2 cellular contexts compared by ENCODE assay signal in genomic region chr16:88344411-88345030, GRCh38.
TF ChIP-seq lines count a peak whose summit lies in the region.

No MANE protein-coding gene starts in this region.

TF ChIP-seq in IMR-90, 13 proteins besides CTCF, POLR2A, EP300 and RAD21:
- TF ChIP-seq NFE2L2 (IDR thresholded peaks at IDR 0.05; ENCODE audit: low read depth, low read length) (no peak), FOS (IDR thresholded peaks at IDR 0.05; ENCODE audit: low read depth, low read length) (no peak)
TF ChIP-seq in IMR-90: peak in this region for 0.

TF ChIP-seq in HepG2, 621 proteins besides CTCF, POLR2A, EP300 and RAD21:
- TF ChIP-seq ARID2 (CRISPR knock-in tag; IDR thresholded peaks at IDR 0.05; ENCODE audit: borderline replicate concordance) (no peak), ZNF768 (CRISPR knock-in tag; IDR thresholded peaks at IDR 0.05) (peak; percentile 97)
TF ChIP-seq in HepG2: peak in this region for 1.
